Comparison of ENCODE assay signal across 26 cellular contexts in genomic region chr7:154473360-154473759, GRCh38.
"Had no signal": no experiment of that assay in that cellular context is flagged by ENCODE, and none has a peak within 500 bp of the region (broad histone marks: within the 10 kb centered on the region; RNA-seq: fewer than 3 reads in every experiment).

No MANE protein-coding gene starts in this region.

- H3K36me3 ChIP-seq: colonic mucosa, esophagus muscularis mucosa, esophagus squamous epithelium, gastrocnemius medialis, heart left ventricle, heart right ventricle had no signal

- H3K4me3 ChIP-seq: colonic mucosa, coronary artery, dorsolateral prefrontal cortex, esophagus muscularis mucosa, esophagus squamous epithelium, gastrocnemius medialis, gastroesophageal sphincter, heart left ventricle, heart right ventricle had no signal

- ATAC-seq: effector memory CD8-positive, alpha-beta T cell; esophagus mucosa; foreskin keratinocyte; gastrocnemius medialis; gastroesophageal sphincter; heart left ventricle; heart right ventricle had no signal

- DNase-seq: colonic mucosa; cortex of kidney; dermis blood vessel endothelial cell; dorsolateral prefrontal cortex; effector CD4-positive, alpha-beta T cell; effector CD8-positive, alpha-beta T cell; effector memory CD4-positive, alpha-beta T cell; effector memory CD8-positive, alpha-beta T cell; endodermal cell; erythroblast; esophagus squamous epithelium; foreskin fibroblast; foreskin keratinocyte; foreskin melanocyte; gastrocnemius medialis; glutamatergic neuron; head of caudate nucleus; heart left ventricle; heart right ventricle had no signal

- H3K9me3 ChIP-seq: colonic mucosa, esophagus muscularis mucosa, esophagus squamous epithelium, gastrocnemius medialis, gastroesophageal sphincter, heart left ventricle, heart right ventricle had no signal

- H3K27me3 ChIP-seq: colonic mucosa, dorsolateral prefrontal cortex, esophagus muscularis mucosa, esophagus squamous epithelium, foreskin keratinocyte, gastrocnemius medialis, gastroesophageal sphincter, heart left ventricle, heart right ventricle had no signal

- H3K4me1 ChIP-seq: colonic mucosa, esophagus squamous epithelium, foreskin keratinocyte, gastrocnemius medialis, gastroesophageal sphincter, heart left ventricle, heart right ventricle had no signal

- H3K27ac ChIP-seq: colonic mucosa, coronary artery, epithelial cell of prostate, esophagus muscularis mucosa, esophagus squamous epithelium, foreskin keratinocyte, gastrocnemius medialis, gastroesophageal sphincter, heart left ventricle, heart right ventricle had no signal

- FAIRE-seq: colon, endothelial cell of umbilical vein had no signal
